Comparison of ENCODE assay signal across 15 cellular contexts in the genomic region with DNA sequence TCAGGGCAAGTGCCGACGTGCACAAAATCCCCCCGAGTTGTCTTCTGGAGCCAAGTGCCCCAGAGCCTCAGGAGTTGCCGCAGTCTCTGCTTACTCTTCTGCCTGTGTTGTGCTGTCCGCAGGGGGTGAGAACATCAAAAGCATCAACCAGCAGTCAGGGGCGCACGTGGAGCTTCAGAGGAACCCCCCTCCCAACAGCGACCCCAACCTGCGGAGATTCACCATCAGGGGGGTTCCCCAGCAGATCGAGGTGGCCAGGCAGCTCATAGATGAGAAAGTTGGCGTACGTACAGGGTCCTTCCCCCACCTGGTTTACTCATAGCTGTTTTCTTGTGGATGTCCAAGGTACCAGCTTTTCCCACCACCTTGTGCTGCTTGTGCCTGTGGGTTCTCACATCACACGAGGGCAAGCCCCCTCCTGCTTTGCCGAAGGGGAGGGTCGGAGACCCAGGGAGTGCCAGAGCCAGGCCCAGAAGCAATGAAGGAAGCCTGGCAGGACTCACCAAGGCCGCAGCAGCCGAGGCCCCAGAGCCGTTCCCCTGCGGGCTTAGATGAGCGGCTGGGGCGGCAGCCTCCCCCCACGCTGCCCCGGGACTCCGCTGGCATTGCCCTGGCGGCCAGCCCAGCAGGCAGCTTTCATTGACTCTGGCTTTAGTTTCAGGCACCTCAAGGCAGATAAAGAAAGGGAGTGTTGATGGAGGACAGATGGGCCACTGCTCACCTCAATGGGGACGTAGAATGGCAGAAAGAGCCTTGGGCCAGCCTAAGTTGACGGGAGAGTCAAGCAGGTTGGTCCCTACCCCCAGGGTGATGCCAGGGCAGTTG. TPM values are rescaled to one million over a fixed set of nuclear protein-coding genes. Genes with fewer than 3 reads are reported as not detected.
DNase-seq lines count a peak whose midpoint lies in the region; ATAC-seq lines count a peak whose summit lies in the region.
"Had no signal": no experiment of that assay in that cellular context is flagged by ENCODE, and none has a peak within 500 bp of the region (broad histone marks: within the 10 kb centered on the region; RNA-seq: fewer than 3 reads in every experiment).

No MANE protein-coding gene starts in this region.

- no peak for ATAC-seq in HG03469 (IDR thresholded peaks at IDR 0.05; ENCODE audit: unreplicated experiment)
- ATAC-seq in GM18520 (IDR thresholded peaks at IDR 0.05; ENCODE audit: unreplicated experiment), result no peak
- ATAC-seq: PC-3, SK-N-SH treated with all-trans-retinoic acid at 6 μM for 48 hours had no signal

- H3K27me3 Mint-ChIP-seq in activated CD4-positive, alpha-beta T cell treated with anti-CD3 and anti-CD28 coated beads, Interleukin-2, amount 10 ng/mL, durations not matched to agents 7 days and 5 days, result no peaks in the 10 kb centered on the region

- intact Hi-C loops in cardiac septum (cut with DNase I), result loop anchor here (5.0 kb wide), 1 partner anchor 168 kb away; no protein-coding TSS in a partner anchor

- POLR2A ChIA-PET in activated CD4-positive, alpha-beta T cell treated with anti-CD3 and anti-CD28 coated beads, Interleukin-2, amount 10 ng/mL, durations not matched to agents 7 days and 5 days (lab: Charles Lee), result no interaction called here

- H3K9me3 Mint-ChIP-seq in activated CD4-positive, alpha-beta T cell treated with anti-CD3 and anti-CD28 coated beads, Interleukin-2, amount 10 ng/mL, durations not matched to agents 7 days and 5 days, result no peaks in the 10 kb centered on the region

- no peaks in the 10 kb centered on the region for H3K4me1 Mint-ChIP-seq in activated CD4-positive, alpha-beta T cell treated with anti-CD3 and anti-CD28 coated beads, Interleukin-2, amount 10 ng/mL, durations not matched to agents 7 days and 5 days

- no peak overlapping the region for H3K4me3 Mint-ChIP-seq in activated CD4-positive, alpha-beta T cell treated with anti-CD3 and anti-CD28 coated beads, Interleukin-2, amount 10 ng/mL, durations not matched to agents 7 days and 5 days

- peak overlapping the region; percentile 46 for H3K27ac Mint-ChIP-seq in activated CD4-positive, alpha-beta T cell treated with anti-CD3 and anti-CD28 coated beads, Interleukin-2, amount 10 ng/mL, durations not matched to agents 7 days and 5 days

- CTCF ChIA-PET in activated CD4-positive, alpha-beta T cell treated with anti-CD3 and anti-CD28 coated beads, Interleukin-2, amount 10 ng/mL, durations not matched to agents 7 days and 5 days (lab: Charles Lee), result interaction anchor here (0.5 to 1.3 kb wide), 2 partner anchors 8 to 312 kb away, joined by 3 read pairs; no protein-coding TSS in a partner anchor

- H3K36me3 Mint-ChIP-seq in activated CD4-positive, alpha-beta T cell treated with anti-CD3 and anti-CD28 coated beads, Interleukin-2, amount 10 ng/mL, durations not matched to agents 7 days and 5 days (ENCODE audit: low read depth), result peaks cover 18% of the 10 kb centered on the region

- no peak for DNase-seq in activated CD4-positive, alpha-beta T cell treated with anti-CD3 and anti-CD28 coated beads, Interleukin-2, amount 10 ng/mL, durations not matched to agents 7 days and 5 days
- no peak for DNase-seq in activated CD4-positive, alpha-beta T cell treated with anti-CD3 and anti-CD28 coated beads, Interleukin-2, amount 50 U/mL, for 4 hours
- DNase-seq in cardiac septum (ENCODE audit: low spot score), result peak; percentile 81
- DNase-seq in mesenteric fat pad (ENCODE audit: low spot score), result peak; percentile 86
- no peak for DNase-seq in NCI-H69 (lab: John Stamatoyannopoulos, UW)
- DNase-seq in SHP77 (lab: John Stamatoyannopoulos, UW), result no peak
- DNase-seq: MG63, NCI-H1105 treated with DMSO at 0.1 percent for 48 hours, NCI-H187 treated with DMSO at 0.1 percent for 48 hours, NCI-H446, NCI-H748 treated with DMSO at 0.1 percent for 48 hours, PC-3 had no signal

RNA-seq across cellular contexts. Expression of a gene that starts 33.7 kb away (rescaled TPM):
- not detected for total RNA-seq in activated CD4-positive, alpha-beta T cell treated with anti-CD3 and anti-CD28 coated beads, Interleukin-2, amount 10 ng/mL, durations not matched to agents 7 days and 5 days
- total RNA-seq in cardiac septum, result not detected
- not detected for total RNA-seq in mesenteric fat pad
- total RNA-seq: PC-3 had no signal

RNA-seq across cellular contexts. Expression of a gene that starts 51.3 kb away (rescaled TPM):
- total RNA-seq in activated CD4-positive, alpha-beta T cell treated with anti-CD3 and anti-CD28 coated beads, Interleukin-2, amount 10 ng/mL, durations not matched to agents 7 days and 5 days, result 10 to 100 TPM; 34.2 to 34.5 TPM
- total RNA-seq in cardiac septum, result 36.8 TPM
- total RNA-seq in mesenteric fat pad, result 49.5 TPM

Comparison
In these comparisons a context has a peak if more than half of its experiments do, and no peak if none do; other contexts are left out.
1. DNase-seq: peak in cardiac septum (single experiment) and mesenteric fat pad (single experiment); none in activated CD4-positive, alpha-beta T cell treated with anti-CD3 and anti-CD28 coated beads, Interleukin-2, amount 10 ng/mL, durations not matched to agents 7 days and 5 days (single experiment), activated CD4-positive, alpha-beta T cell treated with anti-CD3 and anti-CD28 coated beads, Interleukin-2, amount 50 U/mL, for 4 hours (0 of 2), NCI-H69 (single experiment) and SHP77 (0 of 2).